ENCODE assay signal across 31 cellular contexts in the genomic region with DNA sequence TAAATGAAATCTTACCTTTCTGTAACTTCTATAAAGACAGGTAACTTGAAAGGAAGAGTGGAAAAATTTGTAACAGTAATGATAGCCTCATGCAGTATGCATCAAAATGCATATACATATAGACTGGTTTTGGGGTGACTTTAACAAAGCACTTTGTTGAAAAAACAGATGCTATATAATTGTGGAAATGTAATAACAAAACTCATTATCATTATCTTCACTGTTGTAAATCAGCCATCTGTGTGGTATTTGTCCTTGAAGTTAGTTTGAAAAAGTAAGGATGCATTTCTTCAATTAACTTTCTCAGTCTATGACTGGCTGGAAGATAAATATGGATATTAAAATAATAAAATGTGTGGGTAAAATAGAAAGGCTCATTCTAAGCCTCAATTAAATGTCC. TPM values are rescaled to one million over a fixed set of nuclear protein-coding genes. Genes with fewer than 3 reads are reported as not detected.
"Had no signal": no experiment of that assay in that cellular context is flagged by ENCODE, and none has a peak within 500 bp of the region (broad histone marks: within the 10 kb centered on the region; RNA-seq: fewer than 3 reads in every experiment).

No MANE protein-coding gene starts in this region.

- DNase-seq: activated effector memory CD4-positive, alpha-beta T cell treated with anti-CD3 and anti-CD28 coated beads, Interleukin-2, amount 50 U/mL, for 16 hours; activated effector memory CD4-positive, alpha-beta T cell treated with Interleukin-2 at 50 U/mL for 16 hours; activated gamma-delta T cell; activated gamma-delta T cell treated with Interleukin-2 at 50 U/mL for 16 hours; activated naive CD4-positive, alpha-beta T cell; activated naive CD4-positive, alpha-beta T cell treated with anti-CD3 and anti-CD28 coated beads for 36 hours; activated naive CD4-positive, alpha-beta T cell treated with anti-CD3 and anti-CD28 coated beads, Interleukin-2, amount 10 ng/mL, durations not matched to agents 7 days and 5 days; activated naive CD4-positive, alpha-beta T cell treated with Interleukin-2 at 50 U/mL for 16 hours; activated naive CD8-positive, alpha-beta T cell treated with anti-CD3 and anti-CD28 coated beads for 36 hours; activated naive CD8-positive, alpha-beta T cell treated with anti-CD3 and anti-CD28 coated beads, Interleukin-2, amount 10 ng/mL, durations not matched to agents 7 days and 5 days; activated naive CD8-positive, alpha-beta T cell treated with anti-CD3 and anti-CD28 coated beads, Interleukin-2, amount 50 U/mL, for 24 hours; activated T-cell treated with anti-CD3 and anti-CD28 coated beads, Interleukin-2, amount 50 U/mL, for 1 hour; activated T-cell treated with anti-CD3 and anti-CD28 coated beads, Interleukin-2, amount 50 U/mL, for 24 hours; activated T-cell treated with anti-CD3 and anti-CD28 coated beads, Interleukin-2, amount 50 U/mL, for 4 hours; activated T-cell treated with anti-CD3 and anti-CD28 coated beads, Interleukin-2, amount 50 U/mL, for 48 hours; activated T-cell treated with anti-CD3 and anti-CD28 coated beads, Interleukin-2, amount 50 U/mL, for 72 hours; adrenal gland; amniotic stem cell; amygdala; anterior cingulate cortex; aorta; body of pancreas; brain microvascular endothelial cell; caudate nucleus; central memory CD4-positive, alpha-beta T cell; cerebellar nuclear complex had no signal

- H3K9me3 ChIP-seq: adrenal gland, ascending aorta, body of pancreas, breast epithelium had no signal

- H3K36me3 ChIP-seq: adrenal gland, ascending aorta, brain microvascular endothelial cell, breast epithelium, cardiac muscle cell had no signal

- H3K4me1 ChIP-seq: adrenal gland, ascending aorta, body of pancreas, breast epithelium had no signal

- H3K27me3 ChIP-seq: adrenal gland, ascending aorta, body of pancreas, brain microvascular endothelial cell, breast epithelium, cardiac muscle cell had no signal

- H3K27ac ChIP-seq: adrenal gland, ascending aorta, body of pancreas, brain microvascular endothelial cell, breast epithelium, cardiac muscle cell had no signal

- ATAC-seq: activated naive CD4-positive, alpha-beta T cell treated with anti-CD3 and anti-CD28 coated beads, Interleukin-2, amount 50 U/mL, for 72 hours; activated naive CD8-positive, alpha-beta T cell treated with anti-CD3 and anti-CD28 coated beads, Interleukin-2, amount 50 U/mL, for 24 hours; activated T-cell treated with anti-CD3 and anti-CD28 coated beads, Interleukin-2, amount 50 U/mL, for 4 hours; activated T-cell treated with anti-CD3 and anti-CD28 coated beads, Interleukin-2, amount 50 U/mL, for 72 hours; activated T-helper 17 cell treated with anti-CD3 and anti-CD28 coated beads, Interleukin-2, amount 50 U/mL, for 72 hours; body of pancreas had no signal

- H3K4me3 ChIP-seq: adrenal gland, ascending aorta, body of pancreas, breast epithelium, cardiac muscle cell had no signal

RNA-seq across cellular contexts. Expression of gene DGKB, which starts 6.1 kb away (rescaled TPM):
- polyA plus RNA-seq: aorta had no signal
